ENCODE assay signal across 8 cellular contexts in the genomic region with DNA sequence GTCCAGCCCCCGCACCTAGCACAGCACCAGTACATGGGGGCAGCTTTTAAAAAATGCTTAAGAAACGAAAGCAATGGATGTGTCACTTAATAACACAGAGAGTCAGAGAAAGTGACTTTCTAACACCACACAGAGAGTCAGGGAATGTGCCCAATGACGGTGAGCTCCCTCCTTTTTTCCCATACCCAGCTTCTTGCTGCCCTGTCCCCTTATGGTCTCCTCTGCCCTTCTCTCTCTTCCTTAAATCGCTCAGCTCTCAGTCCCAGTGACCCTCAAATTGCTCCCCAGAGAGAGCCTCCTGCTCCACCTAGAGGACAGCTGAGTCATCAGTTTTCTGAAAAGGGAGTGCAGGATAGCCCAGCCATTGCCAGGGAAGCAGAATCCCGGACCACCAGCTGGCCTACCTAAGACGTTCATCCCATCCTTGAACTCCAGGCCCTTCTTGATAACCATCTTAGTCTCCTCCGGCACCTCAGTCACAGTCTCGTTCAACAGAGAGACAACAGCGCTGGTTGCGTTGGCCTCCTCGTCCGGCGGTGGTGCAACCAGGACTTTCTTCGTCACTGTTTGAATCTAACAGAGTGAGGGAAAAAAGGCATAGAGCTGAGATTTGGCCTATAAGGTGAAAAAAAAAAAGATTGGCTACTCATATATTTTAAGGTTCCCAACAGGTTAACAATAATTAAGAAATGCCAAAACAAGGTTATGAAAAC.
A peak's percentile ranks its signal among the peaks of the same experiment; 100 is the strongest.
DNase-seq lines count a peak whose midpoint lies in the region; ATAC-seq, FAIRE-seq and TF ChIP-seq lines count a peak whose summit lies in the region.

No MANE protein-coding gene starts in this region.

- TF ChIP-seq EP300 in H1 (IDR thresholded peaks at IDR 0.05; ENCODE audit: borderline replicate concordance in 1 of 2, low read depth in 2 of 2, low read length in 2 of 2): no peak

- H2BK12ac ChIP-seq in H1 (ENCODE audit: low read depth, low read length) (no peak overlapping the region), neuronal stem cell (ENCODE audit: low read length) (no peak overlapping the region)

- H3K4me2 ChIP-seq in H1 (ENCODE audit: insufficient read depth in 1 of 2, low read depth in 2 of 2, low read length in 2 of 2) (no peak overlapping the region), neuronal stem cell (ENCODE audit: insufficient read depth, low read length, poor library complexity, severe bottlenecking) (no peak overlapping the region)

- H3K4me1 ChIP-seq in H1 (replicated peaks in 1 of 4; ENCODE audit: control insufficient read depth in 3 of 4, insufficient read depth in 4 of 4, low read length in 3 of 4) (peaks cover 0 to 2% (median 0%) of the 10 kb centered on the region in 4 experiments; a peak in 1 of 7 replicates), neuronal stem cell (ENCODE audit: control insufficient read depth in 2 of 2, insufficient read depth in 1 of 2, low read depth in 1 of 2, low read length in 2 of 2) (no peaks in the 10 kb centered on the region), psoas muscle (no peaks in the 10 kb centered on the region)

- WGBS in H1 (ENCODE audit: extremely low coverage in 1 of 2, insufficient coverage in 1 of 2, insufficient read length in 1 of 2, insufficient replicate concordance in 2 of 2, low coverage in 1 of 2, low lambda C conversion rate in 2 of 2, missing lambda C conversion rate in 1 of 2), 2 experiments: 86% methylated on average over 14 of the region's 14 CpGs; no CpG with 5 or more reads in 1 of the 2 experiments
- no CpG with 5 or more reads among the region's 14 CpGs for WGBS in neuronal stem cell (ENCODE audit: extremely low coverage in 2 of 2, insufficient read length in 2 of 2, insufficient replicate concordance in 1 of 2), 2 donors
- WGBS in psoas muscle, 3 donors: 75 to 77% (median 76%) methylated on average over 14 of the region's 14 CpGs

- H3K27me3 ChIP-seq in H1 (replicated peaks in 1 of 4; ENCODE audit: control insufficient read depth in 3 of 4, extremely low read depth in 1 of 4, insufficient read depth in 3 of 4, low read length in 3 of 4): no peaks in the 10 kb centered on the region
- no peaks in the 10 kb centered on the region for H3K27me3 ChIP-seq in neuronal stem cell (ENCODE audit: control insufficient read depth in 3 of 3, insufficient read depth in 3 of 3, low read depth in 1 of 3, low read length in 3 of 3)
- H3K27me3 ChIP-seq in psoas muscle (ENCODE audit: insufficient read depth in 3 of 3, low read length in 2 of 3): no peaks in the 10 kb centered on the region

- H3K18ac ChIP-seq in H1 (ENCODE audit: extremely low read depth, low read length) (no peak overlapping the region), neuronal stem cell (ENCODE audit: low read length) (no peak overlapping the region)

- POLR2A ChIA-PET in H1 (lab: Charles Lee; ENCODE audit: partially characterized antibody): no interaction called here

- H3K9me3 ChIP-seq in H1 (ENCODE audit: insufficient read depth in 2 of 2, low read depth in 1 of 2, low read length in 1 of 2): no peaks in the 10 kb centered on the region
- H3K9me3 ChIP-seq in neuronal stem cell (replicated peaks in 1 of 2; ENCODE audit: control insufficient read depth in 2 of 2, insufficient read depth in 1 of 2, low read depth in 1 of 2, low read length in 2 of 2): no peaks in the 10 kb centered on the region
- H3K9me3 ChIP-seq in psoas muscle: no peaks in the 10 kb centered on the region

- no peaks in the 10 kb centered on the region for H3K23me2 ChIP-seq in H1 (ENCODE audit: low read depth, low read length)

- TF ChIP-seq POLR2A in H1 (IDR thresholded peaks at IDR 0.05; ENCODE audit: control extremely low read depth in 1 of 2, low read depth in 2 of 2, low read length in 2 of 2): no peak

- H2BK120ac ChIP-seq in H1 (replicated peaks; ENCODE audit: low read depth, low read length) (no peak overlapping the region), neuronal stem cell (ENCODE audit: low read depth, low read length) (no peak overlapping the region)

- ATAC-seq in psoas muscle: no peak

- H3K4me3 ChIP-seq in AG10803 (ENCODE audit: low read length): no peak overlapping the region
- H3K4me3 ChIP-seq in GM12875 (ENCODE audit: low read depth, low read length): no peak overlapping the region
- no peak overlapping the region for H3K4me3 ChIP-seq in LNCaP clone FGC (ENCODE audit: low read depth, low read length)
- no peak overlapping the region for H3K4me3 ChIP-seq in H1 (ENCODE audit: extremely low read depth in 1 of 4, insufficient read depth in 2 of 4, low read depth in 3 of 4, low read length in 4 of 4)
- no peak overlapping the region for H3K4me3 ChIP-seq in neuronal stem cell (ENCODE audit: low read length in 2 of 2)
- no peak overlapping the region for H3K4me3 ChIP-seq in psoas muscle

- H2AFZ ChIP-seq in H1 (ENCODE audit: low read length) (no peak overlapping the region), neuronal stem cell (ENCODE audit: low read length) (no peak overlapping the region)

- no peaks in the 10 kb centered on the region for H4K20me1 ChIP-seq in H1 (replicated peaks in 1 of 2; ENCODE audit: control insufficient read depth in 1 of 2, insufficient read depth in 2 of 2, low read length in 2 of 2)

- H4K5ac ChIP-seq in H1 (ENCODE audit: insufficient read length, low read depth, low read length): no peak overlapping the region

- H3K36me3 ChIP-seq in H1 (ENCODE audit: control insufficient read depth in 2 of 4, insufficient read depth in 4 of 4, low read length in 3 of 4) (no peaks in the 10 kb centered on the region), neuronal stem cell (replicated peaks in 1 of 2; ENCODE audit: control insufficient read depth in 2 of 2, insufficient read depth in 2 of 2, low read length in 2 of 2) (no peaks in the 10 kb centered on the region), psoas muscle (ENCODE audit: insufficient read depth in 1 of 2, low read depth in 1 of 2) (no peaks in the 10 kb centered on the region)

- no peak overlapping the region for H2AK5ac ChIP-seq in H1 (ENCODE audit: low read depth, low read length)
- no peak overlapping the region for H2AK5ac ChIP-seq in neuronal stem cell (ENCODE audit: low read depth, low read length)

- peak; percentile 63 for TF ChIP-seq CTCF in AG10803 (conservative IDR thresholded peaks at IDR 0.05; ENCODE audit: low read length)
- peak; percentile 66 for TF ChIP-seq CTCF in GM12875 (IDR thresholded peaks at IDR 0.05; ENCODE audit: borderline replicate concordance, insufficient read depth, low read depth, low read length)
- peak; percentile 56 for TF ChIP-seq CTCF in LNCaP clone FGC (IDR thresholded peaks at IDR 0.05; ENCODE audit: control insufficient read depth, extremely low read depth, insufficient read depth)
- TF ChIP-seq CTCF in H1 (IDR thresholded peaks at IDR 0.05; ENCODE audit: control extremely low read depth in 1 of 3, insufficient read depth in 1 of 3, low read depth in 1 of 3, low read length in 3 of 3): peak; percentile 48 to 81 (median 68)
- no peak for TF ChIP-seq CTCF in psoas muscle (IDR thresholded peaks at IDR 0.05)

- H2BK15ac ChIP-seq in H1 (ENCODE audit: low read length) (no peak overlapping the region), neuronal stem cell (ENCODE audit: low read length) (no peak overlapping the region)

- no peak overlapping the region for H3K14ac ChIP-seq in H1 (ENCODE audit: insufficient read length)
- H3K14ac ChIP-seq in neuronal stem cell (ENCODE audit: low read length): no peak overlapping the region

- H2BK20ac ChIP-seq in H1 (ENCODE audit: low read length): no peak overlapping the region

- H3K4ac ChIP-seq in H1 (replicated peaks; ENCODE audit: insufficient read length, low read depth, low read length): no peak overlapping the region
- no peak overlapping the region for H3K4ac ChIP-seq in neuronal stem cell (ENCODE audit: low read length)

- H3K23ac ChIP-seq in H1 (ENCODE audit: insufficient read length): no peak overlapping the region
- no peak overlapping the region for H3K23ac ChIP-seq in neuronal stem cell (ENCODE audit: low read depth, low read length, poor library complexity)

- no peak overlapping the region for H4K91ac ChIP-seq in H1 (replicated peaks; ENCODE audit: insufficient read length, low read length)
- no peak overlapping the region for H4K91ac ChIP-seq in neuronal stem cell (ENCODE audit: low read depth, low read length, poor library complexity)

- DNase-seq in AG10803 (ENCODE audit: low read depth) (peak; percentile 39), LNCaP clone FGC (ENCODE audit: low read depth) (no peak), H1 (ENCODE audit: low read depth in 1 of 2, low spot score in 2 of 2) (peak; percentile 21 to 53), neuronal stem cell (ENCODE audit: low spot score) (peak; percentile 33), NCI-H2196 (lab: John Stamatoyannopoulos, UW; ENCODE audit: unreplicated experiment) (no peak), psoas muscle (no peak)
- DNase-seq in activated CD4-positive, alpha-beta T cell treated with anti-CD3 and anti-CD28 coated beads for 48 hours: peak; percentile 14

- intact Hi-C loops in psoas muscle (cut with DNase I): no loop called here

- no peak overlapping the region for H4K8ac ChIP-seq in H1 (ENCODE audit: extremely low read depth, insufficient read depth, low read length)
- no peak overlapping the region for H4K8ac ChIP-seq in neuronal stem cell (ENCODE audit: low read depth, low read length)

- no peak overlapping the region for H2BK5ac ChIP-seq in H1 (ENCODE audit: low read depth, low read length)
- H2BK5ac ChIP-seq in neuronal stem cell (ENCODE audit: low read length): no peak overlapping the region

- H3K79me1 ChIP-seq in H1 (ENCODE audit: low read depth, low read length): no peaks in the 10 kb centered on the region
- H3K79me1 ChIP-seq in neuronal stem cell (ENCODE audit: low read depth, low read length): no peaks in the 10 kb centered on the region

- TF ChIP-seq RAD21 in H1 (IDR thresholded peaks at IDR 0.05 in 1 of 2, conservative IDR thresholded peaks at IDR 0.05 in 1 of 2; ENCODE audit: low read depth in 2 of 2, low read length in 2 of 2): peak; percentile 79 to 84

- H3K79me2 ChIP-seq in H1 (ENCODE audit: control insufficient read depth in 1 of 2, insufficient read depth in 2 of 2, low read length in 2 of 2): no peaks in the 10 kb centered on the region

- CTCF ChIA-PET in H1 (lab: Charles Lee; ENCODE audit: partially characterized antibody): interaction anchor here (0.6 to 4.0 kb wide), 34 partner anchors 10 to 469 kb away, joined by 3 to 36 read pairs (median 4); partner anchors contain the start of gene CD44

- no peak overlapping the region for H3K9ac ChIP-seq in H1 (replicated peaks in 1 of 4; ENCODE audit: extremely low read depth in 1 of 4, low read depth in 3 of 4, low read length in 3 of 4)
- no peak overlapping the region for H3K9ac ChIP-seq in neuronal stem cell (ENCODE audit: low read depth, low read length, poor library complexity)

- H3K27ac ChIP-seq in H1 (ENCODE audit: low read depth, low read length): no peak overlapping the region
- no peak overlapping the region for H3K27ac ChIP-seq in neuronal stem cell (replicated peaks; ENCODE audit: low read length)
- H3K27ac ChIP-seq in psoas muscle: no peak overlapping the region

- no peak overlapping the region for H3K56ac ChIP-seq in H1 (replicated peaks; ENCODE audit: insufficient read length, low read depth, low read length)

- peak; percentile 80 for FAIRE-seq in H1 (lab: Jason Lieb, UNC)

TF ChIP-seq in H1, 55 proteins besides CTCF, POLR2A, EP300 and RAD21 (continues in another document):
- TF ChIP-seq CHD2 (IDR thresholded peaks at IDR 0.05; ENCODE audit: low read length): no peak
- no peak for TF ChIP-seq RFX5 (IDR thresholded peaks at IDR 0.05; ENCODE audit: borderline replicate concordance, low read depth, low read length)

Comparison
In these comparisons a context has a peak if more than half of its experiments do, and no peak if none do; other contexts are left out.
1. DNase-seq: peak in AG10803 (single experiment), activated CD4-positive, alpha-beta T cell treated with anti-CD3 and anti-CD28 coated beads for 48 hours (single experiment), H1 (2 of 2) and neuronal stem cell (single experiment); none in LNCaP clone FGC (single experiment), NCI-H2196 (single experiment) and psoas muscle (0 of 2).